In genomic region chr17:79777166-79777843, GRCh38 we compare ENCODE assay signal across 8 cellular contexts. TPM values are rescaled to one million over a fixed set of nuclear protein-coding genes. Genes with fewer than 3 reads are reported as not detected.
DNase-seq lines count a peak whose midpoint lies in the region; ATAC-seq, FAIRE-seq and TF ChIP-seq lines count a peak whose summit lies in the region.

No MANE protein-coding gene starts in this region.

- WGBS in spleen, 5 donors, result 3 to 8% (median 4%) methylated on average over 26 to 44 of the region's 44 CpGs

- H3K4me1 ChIP-seq in breast epithelium (peaks cover 0 to 6% of the 10 kb centered on the region in 2 donors), keratinocyte (ENCODE audit: control insufficient read depth, extremely low read depth, insufficient read depth, low read length) (peaks cover 13% of the 10 kb centered on the region), spleen (peaks cover 12 to 47% (median 37%) of the 10 kb centered on the region in 6 donors)

- H3K9me1 ChIP-seq in keratinocyte (ENCODE audit: control insufficient read depth, extremely low read depth, insufficient read depth, low read length), result no peaks in the 10 kb centered on the region

- CTCF ChIA-PET in activated CD4-positive, alpha-beta T cell treated with anti-CD3 and anti-CD28 coated beads for 36 hours (lab: Charles Lee), result interaction anchor here (0.5 to 1.0 kb wide), 6 partner anchors 9 to 813 kb away, joined by 3 to 4 read pairs (median 3); no protein-coding TSS in a partner anchor

- no peaks in the 10 kb centered on the region for H3K36me3 Mint-ChIP-seq in activated CD4-positive, alpha-beta T cell treated with anti-CD3 and anti-CD28 coated beads for 36 hours (ENCODE audit: low read depth)

- intact Hi-C loops in activated CD4-positive, alpha-beta T cell treated with anti-CD3 and anti-CD28 coated beads for 36 hours (cut with DNase I, micrococcal nuclease), result loop anchor here in 1 of 2 experiments (1.0 kb wide), 1 partner anchor 30 kb away; no protein-coding TSS in a partner anchor
- intact Hi-C loops in breast epithelium (cut with DNase I; ENCODE audit: low total_unique reads) (no loop called here), spleen (cut with DNase I; ENCODE audit: low total_unique reads) (no loop called here)

- H3K9me3 ChIP-seq in breast epithelium (no peaks in the 10 kb centered on the region), keratinocyte (ENCODE audit: control insufficient read depth, low read depth, low read length) (no peaks in the 10 kb centered on the region), spleen (no peaks in the 10 kb centered on the region)

- dilution Hi-C loops in keratinocyte (cut with MboI; ENCODE audit: extremely low pct_ligation_motif_present, low sequenced_read_pairs), result no loop called here

- H3K79me2 ChIP-seq in keratinocyte (ENCODE audit: control insufficient read depth, insufficient read depth, low read length), result no peaks in the 10 kb centered on the region

- H3K9ac ChIP-seq in keratinocyte (ENCODE audit: control insufficient read depth, extremely low read depth, insufficient read depth, low read length), result peak overlapping the region; percentile 54

- H3K27me3 ChIP-seq in breast epithelium (peaks cover 4 to 50% of the 10 kb centered on the region in 2 donors), keratinocyte (ENCODE audit: control insufficient read depth, extremely low read depth, insufficient read depth, low read length) (peaks cover 36% of the 10 kb centered on the region), spleen (replicated peaks in 1 of 7) (peaks cover 3 to 97% (median 64%) of the 10 kb centered on the region in 7 donors)

- TF ChIP-seq POLR2A in breast epithelium (IDR thresholded peaks at IDR 0.05) (no peak), spleen (IDR thresholded peaks at IDR 0.05) (no peak)

- peak overlapping the region; percentile 51 for H3K4me3 Mint-ChIP-seq in activated CD4-positive, alpha-beta T cell treated with anti-CD3 and anti-CD28 coated beads for 36 hours

- no peak for FAIRE-seq in keratinocyte (lab: Jason Lieb, UNC)

- peaks cover 17% of the 10 kb centered on the region for H3K4me1 Mint-ChIP-seq in activated CD4-positive, alpha-beta T cell treated with anti-CD3 and anti-CD28 coated beads for 36 hours

- TF ChIP-seq CTCF in breast epithelium (IDR thresholded peaks at IDR 0.05), result no peak
- TF ChIP-seq CTCF in keratinocyte (optimal IDR thresholded peaks at IDR 0.05 in 1 of 3, IDR thresholded peaks at IDR 0.05 in 1 of 3, conservative IDR thresholded peaks at IDR 0.05 in 1 of 3; ENCODE audit: extremely low read depth in 1 of 3, insufficient read depth in 2 of 3, low read length in 3 of 3), result peak in 1 of 3 experiments; percentile 50
- TF ChIP-seq CTCF in spleen (IDR thresholded peaks at IDR 0.05 in 8 of 11, conservative IDR thresholded peaks at IDR 0.05 in 3 of 11), result peak in 1 of 11 experiments; percentile 34

- no peaks in the 10 kb centered on the region for H3K9me3 Mint-ChIP-seq in activated CD4-positive, alpha-beta T cell treated with anti-CD3 and anti-CD28 coated beads for 36 hours (ENCODE audit: low read depth)

- peaks cover 59% of the 10 kb centered on the region for H3K27me3 Mint-ChIP-seq in activated CD4-positive, alpha-beta T cell treated with anti-CD3 and anti-CD28 coated beads for 36 hours

- peak; percentile 55 for DNase-seq in activated CD4-positive, alpha-beta T cell treated with anti-CD3 and anti-CD28 coated beads for 36 hours
- DNase-seq in activated CD4-positive, alpha-beta T cell treated with anti-CD3 and anti-CD28 coated beads for 1 hour, result no peak
- DNase-seq in OCI-M1 (lab: John Stamatoyannopoulos, UW) (peak; percentile 75), breast epithelium (ENCODE audit: low spot score in 2 of 2) (no peak), keratinocyte (ENCODE audit: low read depth, low spot score) (no peak), spleen (peak; percentile 88)

- no peak overlapping the region for H3K27ac Mint-ChIP-seq in activated CD4-positive, alpha-beta T cell treated with anti-CD3 and anti-CD28 coated beads for 36 hours

- H3K27ac ChIP-seq in breast epithelium (peak overlapping the region; percentile 48 to 83), keratinocyte (ENCODE audit: control insufficient read depth, insufficient read depth, low read length) (no peak overlapping the region), spleen (peak overlapping the region; percentile 9 to 78 (median 64))

- H3K36me3 ChIP-seq in breast epithelium (no peaks in the 10 kb centered on the region), keratinocyte (ENCODE audit: control insufficient read depth in 2 of 2, extremely low read depth in 1 of 2, insufficient read depth in 2 of 2, low read length in 2 of 2) (no peaks in the 10 kb centered on the region), spleen (no peaks in the 10 kb centered on the region)

- H4K20me1 ChIP-seq in keratinocyte (ENCODE audit: control insufficient read depth, extremely low read depth, insufficient read depth, low read length), result no peaks in the 10 kb centered on the region

- peak overlapping the region; percentile 70 for H3K4me2 ChIP-seq in keratinocyte (ENCODE audit: control insufficient read depth, extremely low read depth, insufficient read depth, low read depth, low read length)

- peak; percentile 48 for ATAC-seq in activated CD4-positive, alpha-beta T cell treated with anti-CD3 and anti-CD28 coated beads for 36 hours
- peak; percentile 18 for ATAC-seq in HG03139 (IDR thresholded peaks at IDR 0.05; ENCODE audit: unreplicated experiment)
- no peak for ATAC-seq in GM18909 (IDR thresholded peaks at IDR 0.05; ENCODE audit: poor library complexity, unreplicated experiment)

- POLR2A ChIA-PET in activated CD4-positive, alpha-beta T cell treated with anti-CD3 and anti-CD28 coated beads for 36 hours (lab: Charles Lee), result interaction anchor here (0.7 kb wide), 1 partner anchor 62 kb away, joined by 3 read pairs; no protein-coding TSS in a partner anchor

- H3K4me3 ChIP-seq in breast epithelium, result peak overlapping the region; percentile 47 to 93 (median 70)
- H3K4me3 ChIP-seq in keratinocyte (ENCODE audit: control insufficient read depth in 2 of 3, extremely low read depth in 1 of 3, insufficient read depth in 2 of 3, low read depth in 1 of 3, low read length in 3 of 3), result peak overlapping the region; percentile 46 to 59 (median 59)
- peak overlapping the region; percentile 39 to 90 (median 52) for H3K4me3 ChIP-seq in spleen

- H2AFZ ChIP-seq in keratinocyte (ENCODE audit: control insufficient read depth, low read length), result peak overlapping the region; percentile 6

RNA-seq across cellular contexts. Expression of gene CBX2, which starts 0.6 kb away (rescaled TPM):
- 1 to 10 TPM; 4.2 to 4.3 TPM for total RNA-seq in activated CD4-positive, alpha-beta T cell treated with anti-CD3 and anti-CD28 coated beads for 36 hours
- total RNA-seq in breast epithelium (1 to 10 TPM; 1.2 to 2.2 (median 2.0) TPM), spleen (1 to 10 TPM; 1.9 to 6.2 (median 3.5) TPM)
- polyA plus RNA-seq in keratinocyte (1.7 to 2.3 TPM (median 1.8 TPM) in 3 replicates), spleen (1 to 10 TPM in 2 of 3 donors, under 1 TPM in 1; 0.48 to 3.3 (median 1.4) TPM)
- polyA plus RNA-seq in keratinocyte (2011; ENCODE audit: low read depth), result 0.32 TPM
- 1.1 and 1.8 TPM in 2 replicates for polyA plus RNA-seq in keratinocyte (2011; cell fraction: cytosol; rRNA removed)
- 3.6 and 4.7 TPM in 2 replicates for polyA plus RNA-seq in keratinocyte (2011; cell fraction: nucleus; rRNA removed)
- 0.93 and 2.2 TPM in 2 replicates for polyA plus RNA-seq in keratinocyte (2012; ENCODE audit: low replicate concordance)
- 2.2 to 3.3 TPM (median 2.4 TPM) in 3 replicates for polyA minus RNA-seq in keratinocyte
- 2.3 TPM for polyA minus RNA-seq in keratinocyte (2011; cell fraction: cytosol; rRNA and poly(A)+ RNA removed)
- polyA minus RNA-seq in keratinocyte (2011; cell fraction: nucleus; rRNA and poly(A)+ RNA removed), result 2.2 and 3.3 TPM in 2 replicates

RNA-seq across cellular contexts. Expression of gene CBX8, which starts 19.6 kb away (rescaled TPM):
- 1 to 10 TPM; 4.7 to 6.0 TPM for total RNA-seq in activated CD4-positive, alpha-beta T cell treated with anti-CD3 and anti-CD28 coated beads for 36 hours
- total RNA-seq in breast epithelium (1 to 10 TPM; 1.9 to 9.2 (median 6.7) TPM), spleen (1 to 10 TPM; 2.1 to 5.5 (median 3.2) TPM)
- polyA plus RNA-seq in keratinocyte (0.22 to 0.49 TPM (median 0.24 TPM) in 3 replicates), spleen (1 to 10 TPM; 2.5 to 5.6 (median 4.5) TPM)
- 0.31 TPM for polyA plus RNA-seq in keratinocyte (2011; ENCODE audit: low read depth)
- polyA plus RNA-seq in keratinocyte (2011; cell fraction: cytosol; rRNA removed), result 0.29 and 0.86 TPM in 2 replicates
- polyA plus RNA-seq in keratinocyte (2011; cell fraction: nucleus; rRNA removed), result 0.67 and 1.5 TPM in 2 replicates
- polyA plus RNA-seq in keratinocyte (2012; ENCODE audit: low replicate concordance), result 2.2 and 2.8 TPM in 2 replicates
- polyA minus RNA-seq in keratinocyte, result 0.13 to 0.38 TPM (median 0.36 TPM) in 3 replicates
- not detected for polyA minus RNA-seq in keratinocyte (2011; cell fraction: cytosol; rRNA and poly(A)+ RNA removed)
- polyA minus RNA-seq in keratinocyte (2011; cell fraction: nucleus; rRNA and poly(A)+ RNA removed), result 0.53 and 1.9 TPM in 2 replicates

RNA-seq across cellular contexts. Expression of gene ENPP7, which starts 46.6 kb away (rescaled TPM):
- not detected for total RNA-seq in activated CD4-positive, alpha-beta T cell treated with anti-CD3 and anti-CD28 coated beads for 36 hours
- not detected for total RNA-seq in breast epithelium
- not detected in 3 replicates for polyA plus RNA-seq in keratinocyte
- not detected for polyA plus RNA-seq in keratinocyte (2011; ENCODE audit: low read depth)
- polyA plus RNA-seq in keratinocyte (2011; cell fraction: cytosol; rRNA removed), result not detected in 2 replicates
- not detected in 2 replicates for polyA plus RNA-seq in keratinocyte (2011; cell fraction: nucleus; rRNA removed)
- polyA plus RNA-seq in keratinocyte (2012; ENCODE audit: low replicate concordance), result not detected in 2 replicates
- not detected in 3 replicates for polyA minus RNA-seq in keratinocyte
- not detected for polyA minus RNA-seq in keratinocyte (2011; cell fraction: cytosol; rRNA and poly(A)+ RNA removed)
- polyA minus RNA-seq in keratinocyte (2011; cell fraction: nucleus; rRNA and poly(A)+ RNA removed), result not detected in 2 replicates
- total RNA-seq in spleen, result under 1 TPM in 4 of 7 donors, not detected in 3; 0.34 to 0.85 (median 0.50) TPM
- polyA plus RNA-seq in spleen, result under 1 TPM in 1 of 3 donors, not detected in 2; 0.64 TPM

Comparison
In these comparisons a context has a peak if more than half of its experiments do, and no peak if none do; other contexts are left out.
1. DNase-seq: peak in activated CD4-positive, alpha-beta T cell treated with anti-CD3 and anti-CD28 coated beads for 36 hours (single experiment), OCI-M1 (single experiment) and spleen (single experiment); none in activated CD4-positive, alpha-beta T cell treated with anti-CD3 and anti-CD28 coated beads for 1 hour (single experiment), breast epithelium (0 of 2) and keratinocyte (single experiment).
2. Peak in every context shown above with its lines, with median percentiles within 50 percentile points of each other: H3K4me3 ChIP-seq.